17 cellular contexts compared by ENCODE assay signal in the genomic region with DNA sequence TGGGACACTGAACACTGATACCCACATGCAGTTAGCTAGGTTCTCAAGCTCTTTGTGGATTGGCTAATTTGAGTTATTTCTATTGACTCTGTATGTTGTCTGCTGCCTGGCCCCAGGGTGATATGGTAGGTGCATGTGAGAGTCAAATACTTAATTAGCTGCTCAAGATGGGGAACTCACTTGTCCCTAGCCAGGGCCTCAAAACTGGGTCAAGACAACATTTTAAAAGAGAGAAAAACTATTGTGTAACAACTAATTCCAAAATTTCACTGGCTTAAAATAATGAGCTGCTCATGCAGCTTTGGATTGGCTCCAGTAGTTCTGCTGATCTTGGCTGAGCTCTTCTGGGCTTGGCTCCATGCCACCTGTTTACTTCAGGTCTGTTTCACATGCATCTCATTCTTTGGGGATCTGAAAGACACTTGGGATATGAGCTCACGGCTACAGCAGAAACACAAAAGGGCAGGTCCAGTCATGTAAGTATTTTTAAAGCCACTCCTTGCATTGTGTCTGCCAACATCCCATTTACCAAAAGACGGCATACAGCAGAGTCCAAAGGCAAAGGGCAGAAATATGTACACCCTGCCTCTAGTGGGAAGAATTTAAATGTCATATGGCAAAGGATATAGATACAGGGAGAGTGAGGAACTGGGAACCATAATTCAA.
DNase-seq lines count a peak whose midpoint lies in the region; ATAC-seq and TF ChIP-seq lines count a peak whose summit lies in the region.
"Had no signal": no experiment of that assay in that cellular context is flagged by ENCODE, and none has a peak within 500 bp of the region (broad histone marks: within the 10 kb centered on the region; RNA-seq: fewer than 3 reads in every experiment).

No MANE protein-coding gene starts in this region.

- peaks cover 20% of the 10 kb centered on the region for H3K9me3 Mint-ChIP-seq in MCF 10A (ENCODE audit: unreplicated experiment)

- H3K4me1 Mint-ChIP-seq in MCF 10A (ENCODE audit: insufficient read depth, unreplicated experiment), result peaks cover 13% of the 10 kb centered on the region

- H3K36me3 Mint-ChIP-seq in MCF 10A (ENCODE audit: insufficient read depth, unreplicated experiment), result no peaks in the 10 kb centered on the region

- intact Hi-C loops in MCF 10A (cut with micrococcal nuclease) (loop anchor here (10.0 kb wide), 1 partner anchor 167 kb away; no protein-coding TSS in a partner anchor), left cardiac atrium (cut with DNase I) (no loop called here)

- DNase-seq in AG20443 (ENCODE audit: low spot score) (peak; percentile 49), NCI-H1105 treated with DMSO at 0.1 percent for 48 hours (lab: John Stamatoyannopoulos, UW) (peak; percentile 48), MCF 10A (ENCODE audit: unreplicated experiment) (peak; percentile 94), left cardiac atrium (peak; percentile 25), iPS-NIHi11 (ENCODE audit: low spot score) (no peak), coronary artery (ENCODE audit: low spot score) (no peak)
- DNase-seq: activated CD8-positive, alpha-beta memory T cell treated with anti-CD3 and anti-CD28 coated beads, Interleukin-2, amount 50 U/mL, for 4 hours; colonic mucosa; MG63; NCI-H526 treated with DMSO at 0.1 percent for 48 hours had no signal

- peak overlapping the region; percentile 80 for H3K27ac Mint-ChIP-seq in MCF 10A (ENCODE audit: low read depth, unreplicated experiment)
- H3K27ac Mint-ChIP-seq: activated naive CD4-positive, alpha-beta T cell treated with anti-CD3 and anti-CD28 coated beads, Interleukin-2, amount 50 U/mL, for 72 hours; T-helper 1 cell treated with Interleukin-12 subunit alpha and Interleukin-12 subunit beta and Interleukin-4 antibody, amounts not matched to agents 30 μg/mL and 1 μg/mL, for 36 hours had no signal

- no peak overlapping the region for H3K27ac ChIP-seq in coronary artery
- H3K27ac ChIP-seq: colonic mucosa, pancreas, thyroid gland had no signal

- peak; percentile 30 to 60 for ATAC-seq in left cardiac atrium
- no peak for ATAC-seq in GM18907 (IDR thresholded peaks at IDR 0.05; ENCODE audit: unreplicated experiment)
- no peak for ATAC-seq in HG03354 (IDR thresholded peaks at IDR 0.05; ENCODE audit: poor library complexity, severe bottlenecking, unreplicated experiment)
- ATAC-seq: activated CD4-positive, CD25-positive, alpha-beta regulatory T cell treated with anti-CD3 and anti-CD28 coated beads, Interleukin-2, amount 50 U/mL, for 24 hours; activated naive CD4-positive, alpha-beta T cell treated with anti-CD3 and anti-CD28 coated beads, Interleukin-2, amount 50 U/mL, for 72 hours had no signal

- no peaks in the 10 kb centered on the region for H3K27me3 Mint-ChIP-seq in MCF 10A (ENCODE audit: insufficient read depth, unreplicated experiment)

- BruUV-seq in MCF 10A (replicated peaks; lab: Mats Ljungman, UMichigan), result no TSS peak

- POLR2A ChIA-PET in MCF 10A (lab: Yijun Ruan, JAX), result interaction anchor here (0.5 to 1.5 kb wide), 5 partner anchors 12 to 1494 kb away, joined by 3 to 6 read pairs (median 4); no protein-coding TSS in a partner anchor

- CTCF ChIA-PET in MCF 10A (lab: Yijun Ruan, JAX), result interaction anchor here (0.6 to 1.9 kb wide), 21 partner anchors 9 to 1733 kb away, joined by 3 to 10 read pairs (median 4); no protein-coding TSS in a partner anchor

- TF ChIP-seq CTCF in MCF 10A (IDR thresholded peaks at IDR 0.05; ENCODE audit: unreplicated experiment), result peak; percentile 21
- no peak for TF ChIP-seq CTCF in coronary artery (IDR thresholded peaks at IDR 0.05)

- H3K4me3 ChIP-seq in coronary artery, result no peak overlapping the region
- H3K4me3 ChIP-seq: colonic mucosa, MG63, pancreas, thyroid gland had no signal

- no peak overlapping the region for H3K4me3 Mint-ChIP-seq in MCF 10A (ENCODE audit: unreplicated experiment)
- H3K4me3 Mint-ChIP-seq: T-helper 1 cell treated with Interleukin-12 subunit alpha and Interleukin-12 subunit beta and Interleukin-4 antibody, amounts not matched to agents 30 μg/mL and 1 μg/mL, for 36 hours had no signal

Comparison
In these comparisons a context has a peak if more than half of its experiments do, and no peak if none do; other contexts are left out.
1. DNase-seq: peak in AG20443 (single experiment), NCI-H1105 treated with DMSO at 0.1 percent for 48 hours (single experiment), MCF 10A (single experiment) and left cardiac atrium (single experiment); none in iPS-NIHi11 (single experiment) and coronary artery (single experiment).
2. ATAC-seq: peak in left cardiac atrium (2 of 2); none in GM18907 (single experiment) and HG03354 (single experiment).